Comparison of ENCODE assay signal across 17 cellular contexts in the genomic region with DNA sequence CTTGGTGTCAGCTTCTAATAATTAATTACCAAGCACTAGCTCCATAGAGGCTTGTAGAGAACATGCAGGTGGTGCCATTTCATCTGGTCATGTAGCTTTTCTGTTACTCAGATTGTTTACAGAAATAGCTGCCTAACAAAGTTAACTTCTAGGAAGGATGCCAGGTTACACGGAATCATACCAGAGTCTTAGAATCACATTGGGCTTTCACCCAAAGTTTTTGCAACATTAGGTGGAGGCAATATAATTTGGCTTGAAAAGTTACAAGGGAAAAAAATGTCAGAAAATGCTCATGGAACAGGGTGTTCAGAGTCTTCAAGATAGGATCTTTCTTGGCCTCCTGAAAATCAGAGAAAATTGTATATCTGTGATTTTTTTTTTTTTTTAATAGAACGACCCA.
DNase-seq lines count a peak whose midpoint lies in the region; ATAC-seq and TF ChIP-seq lines count a peak whose summit lies in the region.
"Had no signal": no experiment of that assay in that cellular context is flagged by ENCODE, and none has a peak within 500 bp of the region (broad histone marks: within the 10 kb centered on the region; RNA-seq: fewer than 3 reads in every experiment).

No MANE protein-coding gene starts in this region.

- TF ChIP-seq EP300 in esophagus muscularis mucosa (IDR thresholded peaks at IDR 0.05) = no peak

- peak; percentile 88 for ATAC-seq in Right ventricle myocardium superior (ENCODE audit: poor library complexity)
- ATAC-seq in right cardiac atrium = peak; percentile 57 to 81
- peak; percentile 84 for ATAC-seq in aorta (ENCODE audit: low FRiP score)
- ATAC-seq: activated naive CD8-positive, alpha-beta T cell treated with anti-CD3 and anti-CD28 coated beads, Interleukin-2, amount 50 U/mL, for 24 hours had no signal

- intact Hi-C loops in Right ventricle myocardium superior (cut with DNase I) (no loop called here), right cardiac atrium (cut with DNase I) (no loop called here), aorta (cut with DNase I) (no loop called here), esophagus muscularis mucosa (cut with DNase I) (no loop called here)

- TF ChIP-seq POLR2A in esophagus muscularis mucosa (IDR thresholded peaks at IDR 0.05; ENCODE audit: low read depth) = no peak

- no peak for DNase-seq in Right ventricle myocardium superior
- DNase-seq in right atrium auricular region (ENCODE audit: low spot score) = no peak
- DNase-seq in astrocyte of the spinal cord (ENCODE audit: low read depth, low spot score) = peak; percentile 89
- no peak for DNase-seq in right cardiac atrium
- no peak for DNase-seq in aorta
- no peak for DNase-seq in T1000 (lab: John Stamatoyannopoulos, UW)
- no peak for DNase-seq in esophagus muscularis mucosa (ENCODE audit: extremely low spot score)
- no peak for DNase-seq in anterior cingulate cortex (lab: John Stamatoyannopoulos, UW)
- DNase-seq: ACHN; activated CD8-positive, alpha-beta memory T cell treated with anti-CD3 and anti-CD28 coated beads, Interleukin-2, amount 50 U/mL, for 4 hours; activated naive CD8-positive, alpha-beta T cell treated with anti-CD3 and anti-CD28 coated beads, Interleukin-2, amount 50 U/mL, for 24 hours; DMS79; endodermal cell; mammary epithelial cell; NCI-H1436 treated with DMSO at 0.1 percent for 48 hours; NCI-H69 had no signal

- H3K27ac ChIP-seq in right atrium auricular region = peak overlapping the region in 1 of 2 donors; percentile 16
- H3K27ac ChIP-seq in right cardiac atrium (ENCODE audit: low read length) = no peak overlapping the region
- H3K27ac ChIP-seq in aorta (ENCODE audit: low read depth in 1 of 2, low read length in 2 of 2) = no peak overlapping the region
- H3K27ac ChIP-seq in esophagus muscularis mucosa (replicated peaks in 1 of 4) = no peak overlapping the region

- H3K36me3 ChIP-seq in right atrium auricular region (no peaks in the 10 kb centered on the region), aorta (ENCODE audit: control insufficient read depth in 1 of 2, insufficient read depth in 2 of 2, low read length in 1 of 2) (no peaks in the 10 kb centered on the region), esophagus muscularis mucosa (no peaks in the 10 kb centered on the region)
- H3K36me3 ChIP-seq: HAP-1 had no signal

- H3K9me3 ChIP-seq in right atrium auricular region (no peaks in the 10 kb centered on the region), right cardiac atrium (ENCODE audit: control insufficient read depth, low read length) (no peaks in the 10 kb centered on the region), aorta (ENCODE audit: control insufficient read depth, low read length) (no peaks in the 10 kb centered on the region), esophagus muscularis mucosa (no peaks in the 10 kb centered on the region)
- H3K9me3 ChIP-seq: HAP-1 had no signal

- in situ Hi-C loops in astrocyte of the spinal cord (cut with HindIII; ENCODE audit: low sequenced_read_pairs) = no loop called here

- H3K4me1 ChIP-seq in right atrium auricular region (no peaks in the 10 kb centered on the region), right cardiac atrium (ENCODE audit: control insufficient read depth, insufficient read depth, low read length) (no peaks in the 10 kb centered on the region), aorta (ENCODE audit: control insufficient read depth in 1 of 2, insufficient read depth in 2 of 2, low read length in 2 of 2) (no peaks in the 10 kb centered on the region), esophagus muscularis mucosa (peaks cover 0 to 12% (median 2%) of the 10 kb centered on the region in 4 donors)
- H3K4me1 ChIP-seq: HAP-1 had no signal

- H3K4me3 ChIP-seq in right atrium auricular region (no peak overlapping the region), astrocyte of the spinal cord (ENCODE audit: low read depth, low read length) (no peak overlapping the region), right cardiac atrium (ENCODE audit: low read length) (no peak overlapping the region), aorta (ENCODE audit: low read length in 2 of 2) (no peak overlapping the region), esophagus muscularis mucosa (no peak overlapping the region)
- H3K4me3 ChIP-seq: HAP-1 had no signal

- no peaks in the 10 kb centered on the region for H3K27me3 ChIP-seq in right atrium auricular region
- no peaks in the 10 kb centered on the region for H3K27me3 ChIP-seq in right cardiac atrium (ENCODE audit: control insufficient read depth, insufficient read depth)
- no peaks in the 10 kb centered on the region for H3K27me3 ChIP-seq in aorta (ENCODE audit: control insufficient read depth in 1 of 2, insufficient read depth in 2 of 2, low read length in 1 of 2)
- no peaks in the 10 kb centered on the region for H3K27me3 ChIP-seq in esophagus muscularis mucosa

- TF ChIP-seq CTCF in right atrium auricular region (IDR thresholded peaks at IDR 0.05) (no peak), astrocyte of the spinal cord (IDR thresholded peaks at IDR 0.05; ENCODE audit: low read depth, low read length) (no peak), esophagus muscularis mucosa (IDR thresholded peaks at IDR 0.05) (no peak)

- 30% methylated on average over 2 of the region's 2 CpGs for WGBS in right cardiac atrium
- 4 to 8% methylated on average over 2 of the region's 2 CpGs for WGBS in aorta, 2 donors
- 33% methylated on average over 2 of the region's 2 CpGs for WGBS in esophagus muscularis mucosa
